In genomic region chr3:136250226-136250861, GRCh38 we compare ENCODE assay signal across 8 cellular contexts. TPM values are rescaled to one million over a fixed set of nuclear protein-coding genes. Genes with fewer than 3 reads are reported as not detected.
A peak's percentile ranks its signal among the peaks of the same experiment; 100 is the strongest.
DNase-seq lines count a peak whose midpoint lies in the region; ATAC-seq and TF ChIP-seq lines count a peak whose summit lies in the region.

Gene PCCB (plus strand): TSS chr3:136250340. CDS start chr3:136250376, 36 bp downstream.

- CTCF ChIA-PET in BJ (lab: Yijun Ruan, JAX), result interaction anchor here (0.8 to 1.4 kb wide), 6 partner anchors 11 to 764 kb away, joined by 3 to 8 read pairs (median 4); partner anchors contain the start of gene STAG1
- CTCF ChIA-PET in activated CD4-positive, alpha-beta T cell treated with anti-CD3 and anti-CD28 coated beads for 36 hours (lab: Charles Lee), result interaction anchor here (0.6 to 1.3 kb wide), 6 partner anchors 16 to 764 kb away, joined by 3 to 4 read pairs (median 3); partner anchors contain the start of gene STAG1

- H3K4me3 ChIP-seq in BJ (ENCODE audit: low read depth, low read length) (peak within 1 kb of the TSS; percentile 61), choroid plexus epithelial cell (ENCODE audit: low read depth, low read length) (peak within 1 kb of the TSS; percentile 92)

- H3K27ac Mint-ChIP-seq in activated CD4-positive, alpha-beta T cell treated with anti-CD3 and anti-CD28 coated beads for 36 hours, result peak within 1 kb of the TSS; percentile 91

- POLR2A ChIA-PET in BJ (lab: Charles Lee), result no interaction called here
- POLR2A ChIA-PET in activated CD4-positive, alpha-beta T cell treated with anti-CD3 and anti-CD28 coated beads for 36 hours (lab: Charles Lee), result interaction anchor here (0.9 to 1.0 kb wide), 2 partner anchors 55 to 502 kb away, joined by 5 read pairs; partner anchors contain the start of gene STAG1

- peak; percentile 97 for ATAC-seq in HG03442 (IDR thresholded peaks at IDR 0.05; ENCODE audit: unreplicated experiment)
- peak; percentile 99 for ATAC-seq in activated CD4-positive, alpha-beta T cell treated with anti-CD3 and anti-CD28 coated beads for 36 hours

- H3K4me3 Mint-ChIP-seq in activated CD4-positive, alpha-beta T cell treated with anti-CD3 and anti-CD28 coated beads for 36 hours, result peak within 1 kb of the TSS; percentile 83

- DNase-seq in BJ (ENCODE audit: low read depth) (peak; percentile 57), GM19238 (ENCODE audit: insufficient read length, low spot score) (peak; percentile 84), NCI-H510A treated with DMSO at 0.1 percent for 48 hours (lab: John Stamatoyannopoulos, UW) (peak; percentile 88), choroid plexus epithelial cell (ENCODE audit: low read depth) (peak; percentile 96), kidney tubule cell (ENCODE audit: low spot score) (peak; percentile 97)
- peak; percentile 96 for DNase-seq in activated CD4-positive, alpha-beta T cell treated with anti-CD3 and anti-CD28 coated beads for 36 hours
- peak; percentile 77 to 89 (median 84) for DNase-seq in stimulated activated CD4-positive, alpha-beta T cell treated with anti-CD3 and anti-CD28 coated beads, Interleukin-1b, Interleukin-23, amount 100 ng/mL, for 24 hours (ENCODE audit: low read depth in 4 of 4, low spot score in 1 of 4)

- H3K27me3 ChIP-seq in BJ (ENCODE audit: control insufficient read depth, insufficient read depth, low read length), result no peaks in the 10 kb centered on the region

- no peaks in the 10 kb centered on the region; the same call in 1 of the 2 replicates for H3K36me3 ChIP-seq in BJ (ENCODE audit: control insufficient read depth, insufficient read depth, low read length)

- H3K36me3 Mint-ChIP-seq in activated CD4-positive, alpha-beta T cell treated with anti-CD3 and anti-CD28 coated beads for 36 hours (ENCODE audit: low read depth), result peaks cover 3% of the 10 kb centered on the region

- TF ChIP-seq CTCF in BJ (IDR thresholded peaks at IDR 0.05; ENCODE audit: insufficient read depth, low read depth, low read length) (peak; percentile 92), choroid plexus epithelial cell (conservative IDR thresholded peaks at IDR 0.05; ENCODE audit: low read depth, low read length) (peak; percentile 74)

- intact Hi-C loops in activated CD4-positive, alpha-beta T cell treated with anti-CD3 and anti-CD28 coated beads for 36 hours (cut with DNase I, micrococcal nuclease), result loop anchor here (1.0 to 10.0 kb wide), 11 partner anchors 20 to 1763 kb away; partner anchors contain the start of genes MSL2 (in 2 of the 2), STAG1 (in 2 of the 2), ANAPC13 (in 1 of the 2) and CEP63 (in 1 of the 2)

- H3K9me3 Mint-ChIP-seq in activated CD4-positive, alpha-beta T cell treated with anti-CD3 and anti-CD28 coated beads for 36 hours (ENCODE audit: low read depth), result no peaks in the 10 kb centered on the region

- no peaks in the 10 kb centered on the region for H3K27me3 Mint-ChIP-seq in activated CD4-positive, alpha-beta T cell treated with anti-CD3 and anti-CD28 coated beads for 36 hours

- peaks cover 15% of the 10 kb centered on the region for H3K4me1 Mint-ChIP-seq in activated CD4-positive, alpha-beta T cell treated with anti-CD3 and anti-CD28 coated beads for 36 hours

RNA-seq across cellular contexts. Expression of gene PCCB, which starts in this region (rescaled TPM):
- polyA plus RNA-seq in BJ (2011; rRNA removed), result 51.0 and 65.0 TPM in 2 replicates
- polyA minus RNA-seq in BJ (2011; rRNA and poly(A)+ RNA removed), result 34.9 and 53.5 TPM in 2 replicates
- total RNA-seq in activated CD4-positive, alpha-beta T cell treated with anti-CD3 and anti-CD28 coated beads for 36 hours, result 10 to 100 TPM; 45.3 to 51.8 TPM

Comparison
In these comparisons a context has a peak if more than half of its experiments do, and no peak if none do; other contexts are left out.
1. Peak in every context shown above with its lines: DNase-seq, ATAC-seq and H3K4me3 ChIP-seq.